Comparison of ENCODE assay signal across 27 cellular contexts in genomic region chr6:56040875-56041274, GRCh38.
A peak's percentile ranks its signal among the peaks of the same experiment; 100 is the strongest.
DNase-seq lines count a peak whose midpoint lies in the region; ATAC-seq and TF ChIP-seq lines count a peak whose summit lies in the region.
"Had no signal": no experiment of that assay in that cellular context is flagged by ENCODE, and none has a peak within 500 bp of the region (broad histone marks: within the 10 kb centered on the region; RNA-seq: fewer than 3 reads in every experiment).

No MANE protein-coding gene starts in this region.

- H3K4me1 Mint-ChIP-seq in MCF 10A (ENCODE audit: insufficient read depth, unreplicated experiment): peaks cover 12% of the 10 kb centered on the region

- H3K4me3 ChIP-seq in breast epithelium: no peak overlapping the region
- H3K4me3 ChIP-seq: adrenal gland, skin epidermis, stomach, upper lobe of left lung had no signal

- DNase-seq in MCF 10A (ENCODE audit: unreplicated experiment) (no peak), breast epithelium (ENCODE audit: low spot score in 2 of 2) (no peak), astrocyte of the hippocampus (ENCODE audit: low read depth, low spot score) (peak; percentile 22), fibroblast of the conjunctiva (ENCODE audit: low read depth) (peak; percentile 81), cerebellar cortex (ENCODE audit: low spot score) (no peak), ACHN (no peak), MV-4-11 (lab: John Stamatoyannopoulos, UW) (no peak)
- DNase-seq: activated CD4-positive, alpha-beta T cell treated with anti-CD3 and anti-CD28 coated beads, Interleukin-2, amount 50 U/mL, for 1 hour; activated CD8-positive, alpha-beta memory T cell treated with anti-CD3 and anti-CD28 coated beads, Interleukin-2, amount 50 U/mL, for 48 hours; activated effector memory CD4-positive, alpha-beta T cell treated with anti-CD3 and anti-CD28 coated beads, Interleukin-2, amount 50 U/mL, for 16 hours; adrenal gland; cerebellar nuclear complex; endodermal cell; foreskin melanocyte; hypothalamus; NCI-H2029; NCI-H524; SHP77 treated with DMSO at 0.1 percent for 48 hours; stimulated activated CD4-positive, alpha-beta T cell treated with anti-CD3 and anti-CD28 coated beads, Interleukin-4, amount 100 ng/mL, for 24 hours; stomach; T-helper 1 cell; upper lobe of left lung had no signal

- no peaks in the 10 kb centered on the region for H3K36me3 ChIP-seq in breast epithelium
- H3K36me3 ChIP-seq: adrenal gland, stomach, upper lobe of left lung had no signal

- H3K27me3 ChIP-seq in breast epithelium: no peaks in the 10 kb centered on the region
- H3K27me3 ChIP-seq: adrenal gland, stomach, upper lobe of left lung had no signal

- H3K27ac ChIP-seq in breast epithelium: no peak overlapping the region
- H3K27ac ChIP-seq: 22Rv1, adrenal gland, C4-2B, skin epidermis, stomach, upper lobe of left lung had no signal

- POLR2A ChIA-PET in MCF 10A (lab: Yijun Ruan, JAX): no interaction called here

- H3K27ac Mint-ChIP-seq in MCF 10A (ENCODE audit: low read depth, unreplicated experiment): peak overlapping the region; percentile 51
- H3K27ac Mint-ChIP-seq: endodermal cell; natural killer cell treated with Interleukin-12 subunit alpha and Interleukin-12 subunit beta and Interleukin-15 and Interleukin-18, amount 100 ng/mL, for 72 hours had no signal

- H3K27me3 Mint-ChIP-seq in MCF 10A (ENCODE audit: insufficient read depth, unreplicated experiment): no peaks in the 10 kb centered on the region
- H3K27me3 Mint-ChIP-seq: natural killer cell treated with Interleukin-12 subunit alpha and Interleukin-12 subunit beta and Interleukin-15 and Interleukin-18, amount 100 ng/mL, for 72 hours had no signal

- intact Hi-C loops in MCF 10A (cut with micrococcal nuclease): no loop called here
- intact Hi-C loops in breast epithelium (cut with DNase I; ENCODE audit: low total_unique reads): no loop called here

- peaks cover 18% of the 10 kb centered on the region for H3K9me3 Mint-ChIP-seq in MCF 10A (ENCODE audit: unreplicated experiment)
- H3K9me3 Mint-ChIP-seq: endodermal cell had no signal

- no peaks in the 10 kb centered on the region for H3K4me1 ChIP-seq in breast epithelium
- H3K4me1 ChIP-seq: adrenal gland, upper lobe of left lung had no signal

- H3K4me3 Mint-ChIP-seq in MCF 10A (ENCODE audit: unreplicated experiment): no peak overlapping the region
- H3K4me3 Mint-ChIP-seq: endodermal cell; natural killer cell treated with Interleukin-12 subunit alpha and Interleukin-12 subunit beta and Interleukin-15 and Interleukin-18, amount 100 ng/mL, for 72 hours had no signal

- TF ChIP-seq CTCF in MCF 10A (IDR thresholded peaks at IDR 0.05; ENCODE audit: unreplicated experiment) (no peak), breast epithelium (IDR thresholded peaks at IDR 0.05) (no peak)

- no TSS peak for BruUV-seq in MCF 10A (replicated peaks; lab: Mats Ljungman, UMichigan)

- no peaks in the 10 kb centered on the region for H3K36me3 Mint-ChIP-seq in MCF 10A (ENCODE audit: insufficient read depth, unreplicated experiment)

- in situ Hi-C loops in ACHN (cut with HindIII; ENCODE audit: low pct_ligation_motif_present, low pct_unique_long_range_greater_than_20kb, low sequenced_read_pairs): no loop called here

- no peak for TF ChIP-seq POLR2A in breast epithelium (IDR thresholded peaks at IDR 0.05)

- ATAC-seq in HG02642 (IDR thresholded peaks at IDR 0.05; ENCODE audit: poor library complexity, unreplicated experiment): no peak
- ATAC-seq: natural killer cell treated with Interleukin-12 subunit alpha and Interleukin-12 subunit beta and Interleukin-15 and Interleukin-18, amount 100 ng/mL, for 72 hours had no signal

- no peaks in the 10 kb centered on the region for H3K9me3 ChIP-seq in breast epithelium
- H3K9me3 ChIP-seq: adrenal gland, stomach, upper lobe of left lung had no signal

- CTCF ChIA-PET in MCF 10A (lab: Yijun Ruan, JAX): no interaction called here

Comparison
In these comparisons a context has a peak if more than half of its experiments do, and no peak if none do; other contexts are left out.
1. DNase-seq: peak in astrocyte of the hippocampus (single experiment) and fibroblast of the conjunctiva (single experiment); none in MCF 10A (single experiment), breast epithelium (0 of 2), cerebellar cortex (single experiment), ACHN (single experiment) and MV-4-11 (single experiment).